14 cellular contexts compared by ENCODE assay signal in genomic region chr6:156957931-156958547, GRCh38.
DNase-seq lines count a peak whose midpoint lies in the region; ATAC-seq and TF ChIP-seq lines count a peak whose summit lies in the region.
"Had no signal": no experiment of that assay in that cellular context is flagged by ENCODE, and none has a peak within 500 bp of the region (broad histone marks: within the 10 kb centered on the region; RNA-seq: fewer than 3 reads in every experiment).

No MANE protein-coding gene starts in this region.

- H3K9me2 ChIP-seq in GM23338 (ENCODE audit: insufficient read depth) (no peaks in the 10 kb centered on the region), PC-3 (replicated peaks; ENCODE audit: low read length) (no peaks in the 10 kb centered on the region)

- ATAC-seq in GM18868 (IDR thresholded peaks at IDR 0.05; ENCODE audit: unreplicated experiment) (peak; percentile 81), GM23338 (no peak), PC-3 (peak; percentile 41), heart left ventricle (no peak)

- H3K9me3 Mint-ChIP-seq in GM23338 (no peaks in the 10 kb centered on the region), nephron (no peaks in the 10 kb centered on the region), Caco-2 (ENCODE audit: unreplicated experiment) (no peaks in the 10 kb centered on the region)

- H3F3A ChIP-seq in GM23338 (replicated peaks; ENCODE audit: low read depth) (no peaks in the 10 kb centered on the region), PC-3 (ENCODE audit: low read length, unreplicated experiment) (no peaks in the 10 kb centered on the region)

- H3K9ac ChIP-seq in PC-3 (ENCODE audit: low read length) = no peak overlapping the region

- H2AFZ ChIP-seq in GM23338 (no peak overlapping the region), PC-3 (ENCODE audit: low read length) (no peak overlapping the region)

- POLR2A ChIA-PET in PC-3 (lab: Charles Lee; ENCODE audit: unreplicated experiment) (no interaction called here), Caco-2 (lab: Charles Lee) (no interaction called here)

- 93 to 95% (median 93%) methylated on average over 3 of the region's 3 CpGs for WGBS in heart left ventricle, 4 donors

- peak overlapping the region; percentile 26; the same call in 1 of the 2 replicates for H3K27ac ChIP-seq in GM23338 (ENCODE audit: low read depth)
- H3K27ac ChIP-seq in PC-3 (ENCODE audit: low read length) = peak overlapping the region; percentile 10; the same call in 1 of the 2 replicates
- no peak overlapping the region for H3K27ac ChIP-seq in coronary artery
- no peak overlapping the region for H3K27ac ChIP-seq in heart left ventricle
- H3K27ac ChIP-seq: ovary, tibial nerve had no signal

- H3K4me2 ChIP-seq in GM23338 (no peak overlapping the region), PC-3 (ENCODE audit: low read length) (no peak overlapping the region)

- no peak overlapping the region for H3K4me3 Mint-ChIP-seq in GM23338
- H3K4me3 Mint-ChIP-seq in nephron = no peak overlapping the region
- no peak overlapping the region for H3K4me3 Mint-ChIP-seq in Caco-2 (ENCODE audit: unreplicated experiment)

- no peak for TF ChIP-seq POLR2A in heart left ventricle (IDR thresholded peaks at IDR 0.05)

- no peaks in the 10 kb centered on the region for H3K36me3 ChIP-seq in GM23338 (ENCODE audit: insufficient read depth)
- H3K36me3 ChIP-seq in PC-3 (ENCODE audit: low read depth, low read length) = no peaks in the 10 kb centered on the region
- no peaks in the 10 kb centered on the region for H3K36me3 ChIP-seq in Caco-2 (ENCODE audit: control insufficient read depth, insufficient read depth, low read length)
- no peaks in the 10 kb centered on the region for H3K36me3 ChIP-seq in heart left ventricle
- H3K36me3 ChIP-seq: ovary, tibial nerve had no signal

- H3K79me2 ChIP-seq in GM23338 (replicated peaks; ENCODE audit: insufficient read depth) (peaks cover 100% of the 10 kb centered on the region), PC-3 (ENCODE audit: low read length) (peaks cover 78% of the 10 kb centered on the region)

- BruUV-seq in PC-3 (replicated peaks; lab: Mats Ljungman, UMichigan) (no TSS peak), Caco-2 (replicated peaks; lab: Mats Ljungman, UMichigan) (no TSS peak)

- H4K20me1 ChIP-seq in GM23338 (replicated peaks; ENCODE audit: insufficient read depth) (no peaks in the 10 kb centered on the region; the same call in 1 of the 2 replicates), PC-3 (ENCODE audit: low read length) (no peaks in the 10 kb centered on the region)

- no peaks in the 10 kb centered on the region for H3K9me3 ChIP-seq in PC-3 (ENCODE audit: low read length)
- no peaks in the 10 kb centered on the region for H3K9me3 ChIP-seq in Caco-2
- H3K9me3 ChIP-seq in heart left ventricle = no peaks in the 10 kb centered on the region
- H3K9me3 ChIP-seq: ovary, tibial nerve had no signal

- H3K36me3 Mint-ChIP-seq in GM23338 (ENCODE audit: low read depth) (no peaks in the 10 kb centered on the region), nephron (ENCODE audit: low read depth) (no peaks in the 10 kb centered on the region), Caco-2 (ENCODE audit: insufficient read depth, unreplicated experiment) (no peaks in the 10 kb centered on the region)

- H3K4me1 Mint-ChIP-seq in GM23338 (peaks cover 44% of the 10 kb centered on the region), nephron (peaks cover 60% of the 10 kb centered on the region), Caco-2 (ENCODE audit: low read depth, unreplicated experiment) (peaks cover 7% of the 10 kb centered on the region)

- H3K4me1 ChIP-seq in GM23338 (ENCODE audit: insufficient read depth) (peaks cover 27% of the 10 kb centered on the region), PC-3 (ENCODE audit: insufficient read depth, low read length) (peaks cover 33% of the 10 kb centered on the region), Caco-2 (peaks cover 10% of the 10 kb centered on the region), heart left ventricle (peaks cover 13 to 59% (median 45%) of the 10 kb centered on the region in 12 donors)

- intact Hi-C loops in PC-3 (cut with micrococcal nuclease) = loop anchor here (2.0 kb wide), 1 partner anchor 23 kb away; no protein-coding TSS in a partner anchor
- intact Hi-C loops in Caco-2 (cut with micrococcal nuclease; ENCODE audit: unreplicated experiment) = no loop called here
- intact Hi-C loops in heart left ventricle (cut with DNase I) = loop anchor here in 7 of 10 donors (5.0 to 10.0 kb wide), 9 partner anchors 57 to 396 kb away; partner anchors contain the start of gene ARID1B (in 1 of the 7)

- no peak overlapping the region for H3K4me3 ChIP-seq in GM23338
- H3K4me3 ChIP-seq in PC-3 (ENCODE audit: low read length) = no peak overlapping the region
- H3K4me3 ChIP-seq in Caco-2 (ENCODE audit: low read depth, low read length) = no peak overlapping the region
- no peak overlapping the region for H3K4me3 ChIP-seq in coronary artery
- H3K4me3 ChIP-seq in heart left ventricle = no peak overlapping the region
- H3K4me3 ChIP-seq: ovary, tibial nerve had no signal

- CTCF ChIA-PET in PC-3 (lab: Charles Lee) = no interaction called here
- CTCF ChIA-PET in Caco-2 (lab: Charles Lee) = no interaction called here

- TF ChIP-seq CTCF in GM23338 (conservative IDR thresholded peaks at IDR 0.05; ENCODE audit: low read depth in 2 of 2) (no peak), PC-3 (conservative IDR thresholded peaks at IDR 0.05; ENCODE audit: low read depth, low read length) (no peak), nephron (IDR thresholded peaks at IDR 0.05; ENCODE audit: unreplicated experiment in 3 of 3) (no peak), Caco-2 (IDR thresholded peaks at IDR 0.05; ENCODE audit: insufficient read depth in 1 of 2, low read depth in 1 of 2, low read length in 1 of 2, severe bottlenecking in 1 of 2, unreplicated experiment in 1 of 2) (no peak), coronary artery (IDR thresholded peaks at IDR 0.05) (no peak), heart left ventricle (IDR thresholded peaks at IDR 0.05) (no peak)

- H3K27me3 Mint-ChIP-seq in GM23338 (ENCODE audit: insufficient read depth, low read depth, poor library complexity) (peaks cover 7% of the 10 kb centered on the region), nephron (ENCODE audit: low read depth) (no peaks in the 10 kb centered on the region), Caco-2 (ENCODE audit: insufficient read depth, unreplicated experiment) (no peaks in the 10 kb centered on the region)

- H3K27me3 ChIP-seq in GM23338 (ENCODE audit: insufficient read depth) = no peaks in the 10 kb centered on the region
- H3K27me3 ChIP-seq in PC-3 (ENCODE audit: low read length) = no peaks in the 10 kb centered on the region
- no peaks in the 10 kb centered on the region for H3K27me3 ChIP-seq in Caco-2 (replicated peaks; ENCODE audit: control insufficient read depth, insufficient read depth, low read length)
- no peaks in the 10 kb centered on the region for H3K27me3 ChIP-seq in heart left ventricle
- H3K27me3 ChIP-seq: ovary, tibial nerve had no signal

- DNase-seq in GM23338 (ENCODE audit: low spot score) (no peak), PC-3 (no peak), Caco-2 (no peak), NCI-H2171 (lab: John Stamatoyannopoulos, UW) (no peak), coronary artery (ENCODE audit: low spot score) (no peak), heart left ventricle (no peak)
- DNase-seq: amygdala, H7, kidney glomerular epithelial cell, NCI-H2029 treated with DMSO at 0.1 percent for 48 hours, ovary had no signal

- no peak overlapping the region for H3K27ac Mint-ChIP-seq in GM23338
- H3K27ac Mint-ChIP-seq in nephron = peak overlapping the region; percentile 1 to 30 (median 14)
- no peak overlapping the region for H3K27ac Mint-ChIP-seq in Caco-2 (ENCODE audit: unreplicated experiment)

TF ChIP-seq in GM23338, 12 proteins besides CTCF, POLR2A, EP300 and RAD21:
- TF ChIP-seq ZNF114 (CRISPR knock-in tag; IDR thresholded peaks at IDR 0.05) (no peak), STAT1 (IDR thresholded peaks at IDR 0.05; ENCODE audit: unreplicated experiment) (no peak), ZNF331 (CRISPR knock-in tag; IDR thresholded peaks at IDR 0.05; ENCODE audit: low read depth) (no peak), EZH2phosphoT487 (IDR thresholded peaks at IDR 0.05; ENCODE audit: unreplicated experiment) (no peak), ETS1 (IDR thresholded peaks at IDR 0.05) (no peak), CREB1 (CRISPR knock-in tag; IDR thresholded peaks at IDR 0.05; ENCODE audit: low read depth) (no peak)

Comparison
In these comparisons a context has a peak if more than half of its experiments do, and no peak if none do; other contexts are left out.
1. ATAC-seq: peak in GM18868 (single experiment) and PC-3 (single experiment); none in GM23338 (single experiment) and heart left ventricle (0 of 4).
2. H3K27ac ChIP-seq: peak in GM23338 (single experiment) and PC-3 (single experiment); none in coronary artery (0 of 2) and heart left ventricle (0 of 12).
3. H3K27ac Mint-ChIP-seq: peak in nephron (3 of 3); none in GM23338 (single experiment) and Caco-2 (single experiment).